25 cellular contexts compared by ENCODE assay signal in the genomic region with DNA sequence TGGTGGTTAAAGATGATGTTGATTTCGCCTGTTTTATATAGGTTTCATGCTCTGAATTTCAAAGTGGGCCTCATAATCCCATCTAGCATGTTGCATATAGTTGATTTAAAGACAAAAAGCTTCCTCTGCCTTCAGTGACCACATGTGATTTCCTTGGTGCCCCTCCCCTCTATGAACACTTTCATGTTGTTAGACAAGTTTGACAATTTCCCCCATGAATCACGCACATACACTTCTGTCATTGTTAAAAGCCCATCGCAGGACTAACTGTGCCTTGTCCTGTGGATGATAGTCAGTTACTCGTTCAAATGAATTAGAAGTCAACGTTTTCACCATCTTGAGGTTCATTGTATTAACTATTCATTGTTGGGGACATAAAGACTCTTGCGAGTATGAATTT. TPM values are rescaled to one million over a fixed set of nuclear protein-coding genes. Genes with fewer than 3 reads are reported as not detected.
"Had no signal": no experiment of that assay in that cellular context is flagged by ENCODE, and none has a peak within 500 bp of the region (broad histone marks: within the 10 kb centered on the region; RNA-seq: fewer than 3 reads in every experiment).

No MANE protein-coding gene starts in this region.

- H3K27ac ChIP-seq: RWPE1 had no signal

- ATAC-seq: Panc1 had no signal

- H3K9me3 ChIP-seq: SK-N-SH had no signal

- DNase-seq: KBM-7, MV-4-11, NCI-H1048, NCI-H1105, NCI-H1417, NCI-H1436 treated with DMSO at 0.1 percent for 48 hours, NCI-H187, NCI-H2029, NCI-H2081 treated with DMSO at 0.1 percent for 48 hours, NCI-H2171, NCI-H226, NCI-H446, NCI-H510A, NCI-H524 treated with DMSO at 0.1 percent for 48 hours, NCI-H69, NCI-H774, SHP77, SK-N-SH, SW 1271 had no signal

RNA-seq across cellular contexts. Expression of a gene that starts 6.7 kb away (rescaled TPM):
- total RNA-seq: HT-29, LHCN-M2, MCF 10A, SK-MEL-5 had no signal
- polyA plus RNA-seq: SK-N-SH had no signal
